ENCODE assay signal across 1 cellular context in the genomic region with DNA sequence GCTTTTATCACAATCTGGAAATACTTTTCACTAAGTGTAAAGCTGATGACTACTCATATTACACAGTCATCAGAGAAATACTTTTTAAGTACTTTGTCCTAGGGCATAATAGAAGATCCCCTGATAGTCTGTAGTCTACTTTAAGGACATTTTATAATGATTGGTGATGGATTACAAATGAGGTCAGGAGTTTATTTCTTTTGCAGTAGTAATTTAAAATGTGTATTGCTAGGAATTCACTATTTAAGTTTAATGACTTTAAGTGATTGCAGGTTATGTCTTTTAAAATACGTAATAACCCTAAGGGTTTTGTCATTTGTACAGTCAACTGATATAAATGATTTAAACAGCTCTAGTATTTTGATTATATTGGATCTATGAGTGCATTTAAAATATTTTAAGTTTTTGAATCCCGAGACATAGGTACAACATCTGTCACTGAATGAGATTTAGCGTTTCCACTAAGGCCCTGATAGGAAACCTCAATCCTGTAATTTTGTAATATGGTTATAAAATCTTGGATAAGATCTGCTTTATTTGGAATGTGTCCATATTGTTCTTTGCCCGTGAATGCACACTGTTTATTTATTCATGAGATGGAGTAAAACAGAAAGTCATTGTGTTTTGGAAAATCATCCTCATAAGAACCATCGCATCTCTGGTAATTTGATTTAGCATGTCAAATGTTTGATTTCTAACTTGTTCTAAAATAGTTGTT.
TF ChIP-seq lines count a peak whose summit lies in the region.

No MANE protein-coding gene starts in this region.

TF ChIP-seq in HEK293, 187 proteins besides CTCF, POLR2A, EP300 and RAD21 (continued from another document):
- peak; percentile 45 for TF ChIP-seq ZNF362 (tag by site-specific recombination; IDR thresholded peaks at IDR 0.05)
- no peak for TF ChIP-seq ZBTB7A (tag by site-specific recombination; IDR thresholded peaks at IDR 0.05; ENCODE audit: low read depth)
- peak; percentile 67 for TF ChIP-seq SP7 (tag by site-specific recombination; IDR thresholded peaks at IDR 0.05)
- TF ChIP-seq, protein P1, sequence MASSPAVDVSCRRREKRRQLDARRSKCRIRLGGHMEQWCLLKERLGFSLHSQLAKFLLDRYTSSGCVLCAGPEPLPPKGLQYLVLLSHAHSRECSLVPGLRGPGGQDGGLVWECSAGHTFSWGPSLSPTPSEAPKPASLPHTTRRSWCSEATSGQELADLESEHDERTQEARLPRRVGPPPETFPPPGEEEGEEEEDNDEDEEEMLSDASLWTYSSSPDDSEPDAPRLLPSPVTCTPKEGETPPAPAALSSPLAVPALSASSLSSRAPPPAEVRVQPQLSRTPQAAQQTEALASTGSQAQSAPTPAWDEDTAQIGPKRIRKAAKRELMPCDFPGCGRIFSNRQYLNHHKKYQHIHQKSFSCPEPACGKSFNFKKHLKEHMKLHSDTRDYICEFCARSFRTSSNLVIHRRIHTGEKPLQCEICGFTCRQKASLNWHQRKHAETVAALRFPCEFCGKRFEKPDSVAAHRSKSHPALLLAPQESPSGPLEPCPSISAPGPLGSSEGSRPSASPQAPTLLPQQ (tag by site-specific recombination; IDR thresholded peaks at IDR 0.05) = no peak
- peak; percentile 90 for TF ChIP-seq OSR2 (tag by site-specific recombination; IDR thresholded peaks at IDR 0.05)
- peak; percentile 46 for TF ChIP-seq OVOL3 (tag by site-specific recombination; IDR thresholded peaks at IDR 0.05)
- TF ChIP-seq ZNF169 (tag by site-specific recombination; IDR thresholded peaks at IDR 0.05) = no peak
